ENCODE assay signal across 19 cellular contexts in the genomic region with DNA sequence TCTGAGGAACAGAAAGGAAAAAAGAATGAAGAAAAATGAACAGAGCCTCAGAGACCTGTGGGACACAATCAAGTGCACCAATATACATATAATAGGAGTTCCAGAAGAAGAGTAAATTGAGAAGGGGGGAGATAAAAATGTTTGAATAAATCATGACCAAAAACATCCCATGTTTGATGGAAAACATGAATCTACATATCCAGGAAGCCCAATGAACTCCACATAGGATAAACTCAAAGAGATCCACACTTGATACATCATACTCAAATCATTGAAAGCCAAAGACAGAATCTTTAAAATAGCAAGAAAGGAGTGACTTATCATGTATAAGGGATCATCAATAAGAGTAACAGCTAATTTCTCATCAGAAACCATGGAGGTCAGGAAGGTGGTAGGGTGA.
"Had no signal": no experiment of that assay in that cellular context is flagged by ENCODE, and none has a peak within 500 bp of the region (broad histone marks: within the 10 kb centered on the region; RNA-seq: fewer than 3 reads in every experiment).

No MANE protein-coding gene starts in this region.

- H3K9me3 Mint-ChIP-seq: dendritic cell treated with granulocyte-macrophage colony-stimulating factor and Interleukin-4, amounts not matched to agents 40 ng/mL and 50 ng/mL, for 4 days; type B pancreatic cell had no signal

- H3K27ac Mint-ChIP-seq: dendritic cell treated with granulocyte-macrophage colony-stimulating factor and Interleukin-4, amounts not matched to agents 40 ng/mL and 50 ng/mL, for 4 days; naive B cell; type B pancreatic cell had no signal

- DNase-seq: foreskin keratinocyte; head of caudate nucleus; kidney; left cardiac atrium; left ventricle myocardium inferior; lower lobe of right lung; mesenchymal stem cell; naive B cell; ovary; small intestine; stimulated activated CD4-positive, alpha-beta T cell treated with anti-CD3 and anti-CD28 coated beads, Interleukin-12 subunit alpha, Interleukin-12 subunit beta, amount 100 ng/mL, for 4 hours; stimulated activated naive CD8-positive, alpha-beta T cell treated with anti-CD3 and anti-CD28 coated beads, Interleukin-15, Interleukin-2, amounts not matched to agents 100 U/mL and 50 U/mL, for 24 hours; thyroid gland had no signal

- H3K27me3 Mint-ChIP-seq: dendritic cell treated with granulocyte-macrophage colony-stimulating factor and Interleukin-4, amounts not matched to agents 40 ng/mL and 50 ng/mL, for 4 days; naive B cell; type B pancreatic cell had no signal

- H3K27ac ChIP-seq: foreskin keratinocyte, hepatocyte, left ventricle myocardium inferior, lower lobe of right lung, ovary, right atrium auricular region, suprapubic skin, thyroid gland had no signal

- ATAC-seq: foreskin keratinocyte; left cardiac atrium; lower lobe of right lung; stimulated activated naive CD8-positive, alpha-beta T cell treated with anti-CD3 and anti-CD28 coated beads, Interleukin-15, Interleukin-2, amounts not matched to agents 100 U/mL and 50 U/mL, for 24 hours had no signal

- H3K27me3 ChIP-seq: foreskin keratinocyte, hepatocyte, ovary, right atrium auricular region, suprapubic skin, thyroid gland had no signal

- H3K4me1 ChIP-seq: foreskin keratinocyte, left ventricle myocardium inferior, lower lobe of right lung, right atrium auricular region, suprapubic skin, thyroid gland had no signal

- H3K4me3 Mint-ChIP-seq: dendritic cell treated with granulocyte-macrophage colony-stimulating factor and Interleukin-4, amounts not matched to agents 40 ng/mL and 50 ng/mL, for 4 days; naive B cell; neural crest cell; type B pancreatic cell had no signal

- H3K9me3 ChIP-seq: left ventricle myocardium inferior, lower lobe of right lung, ovary, right atrium auricular region, suprapubic skin, thyroid gland had no signal

- H3K36me3 ChIP-seq: left ventricle myocardium inferior, lower lobe of right lung, ovary, right atrium auricular region, suprapubic skin, thyroid gland had no signal

- H3K4me1 Mint-ChIP-seq: naive B cell, neural crest cell had no signal

- H3K4me3 ChIP-seq: hepatocyte, left ventricle myocardium inferior, lower lobe of right lung, ovary, right atrium auricular region, suprapubic skin, thyroid gland had no signal
